Comparison of ENCODE assay signal across 1 cellular context in the genomic region with DNA sequence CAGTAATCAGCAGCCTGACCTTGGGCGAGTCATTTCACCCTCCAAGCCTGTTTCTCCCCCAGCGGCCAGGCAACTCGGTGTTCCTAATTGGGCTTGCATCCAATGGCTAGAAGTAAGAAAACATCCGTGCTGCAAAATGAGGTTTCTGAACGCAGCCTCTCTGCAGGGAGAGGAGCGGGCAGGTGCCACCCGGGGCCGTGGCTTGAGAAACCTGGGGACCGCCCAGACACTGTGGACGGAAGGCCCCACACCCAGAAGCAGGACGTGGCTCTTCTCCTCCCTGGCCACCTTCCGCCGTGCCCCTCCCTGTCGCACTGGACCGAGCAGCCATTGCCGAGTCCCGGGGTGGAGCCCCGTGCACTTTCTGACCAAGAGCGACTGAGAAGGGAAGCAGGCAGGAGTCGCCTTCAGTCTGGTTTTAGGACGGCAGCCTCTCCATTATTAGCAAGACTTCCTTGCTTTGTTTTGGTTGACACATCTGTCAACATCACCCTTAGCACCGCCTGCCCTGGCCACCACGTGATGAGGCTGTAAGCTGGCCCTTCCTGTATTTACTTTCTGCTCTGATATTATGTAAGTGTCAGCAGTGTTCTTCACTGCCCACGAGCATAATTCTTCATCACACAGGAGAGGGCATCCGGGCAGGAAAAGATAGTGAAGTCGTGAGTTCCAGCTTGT.
A peak's percentile ranks its signal among the peaks of the same experiment; 100 is the strongest.
TF ChIP-seq lines count a peak whose summit lies in the region.

No MANE protein-coding gene starts in this region.

TF ChIP-seq in HepG2, 621 proteins besides CTCF, POLR2A, EP300 and RAD21 (continued from another document and continues in another):
- TF ChIP-seq ZNF775 (CRISPR knock-in tag; IDR thresholded peaks at IDR 0.05; ENCODE audit: borderline replicate concordance) = no peak
- TF ChIP-seq ZBTB1 (CRISPR knock-in tag; IDR thresholded peaks at IDR 0.05; ENCODE audit: borderline replicate concordance) = no peak
- peak; percentile 59 for TF ChIP-seq PHF5A (CRISPR knock-in tag; IDR thresholded peaks at IDR 0.05; ENCODE audit: low read depth, unreplicated experiment)
- no peak for TF ChIP-seq ZNF557 (CRISPR knock-in tag; IDR thresholded peaks at IDR 0.05)
- no peak; the same call in 1 of the 2 replicates for TF ChIP-seq SP4 (CRISPR knock-in tag; IDR thresholded peaks at IDR 0.05)
- TF ChIP-seq SNRNP70 (IDR thresholded peaks at IDR 0.05; ENCODE audit: low read depth, low read length) = no peak
- TF ChIP-seq RAD51 (IDR thresholded peaks at IDR 0.05; ENCODE audit: borderline replicate concordance) = peak; percentile 76
- no peak for TF ChIP-seq ZEB1 (IDR thresholded peaks at IDR 0.05; ENCODE audit: insufficient replicate concordance, low read depth)
- TF ChIP-seq SRSF1 (optimal IDR thresholded peaks at IDR 0.05; ENCODE audit: low read depth, low read length) = no peak
- TF ChIP-seq ZZZ3 (CRISPR knock-in tag; IDR thresholded peaks at IDR 0.05; ENCODE audit: borderline replicate concordance) = no peak
- TF ChIP-seq, protein P1, sequence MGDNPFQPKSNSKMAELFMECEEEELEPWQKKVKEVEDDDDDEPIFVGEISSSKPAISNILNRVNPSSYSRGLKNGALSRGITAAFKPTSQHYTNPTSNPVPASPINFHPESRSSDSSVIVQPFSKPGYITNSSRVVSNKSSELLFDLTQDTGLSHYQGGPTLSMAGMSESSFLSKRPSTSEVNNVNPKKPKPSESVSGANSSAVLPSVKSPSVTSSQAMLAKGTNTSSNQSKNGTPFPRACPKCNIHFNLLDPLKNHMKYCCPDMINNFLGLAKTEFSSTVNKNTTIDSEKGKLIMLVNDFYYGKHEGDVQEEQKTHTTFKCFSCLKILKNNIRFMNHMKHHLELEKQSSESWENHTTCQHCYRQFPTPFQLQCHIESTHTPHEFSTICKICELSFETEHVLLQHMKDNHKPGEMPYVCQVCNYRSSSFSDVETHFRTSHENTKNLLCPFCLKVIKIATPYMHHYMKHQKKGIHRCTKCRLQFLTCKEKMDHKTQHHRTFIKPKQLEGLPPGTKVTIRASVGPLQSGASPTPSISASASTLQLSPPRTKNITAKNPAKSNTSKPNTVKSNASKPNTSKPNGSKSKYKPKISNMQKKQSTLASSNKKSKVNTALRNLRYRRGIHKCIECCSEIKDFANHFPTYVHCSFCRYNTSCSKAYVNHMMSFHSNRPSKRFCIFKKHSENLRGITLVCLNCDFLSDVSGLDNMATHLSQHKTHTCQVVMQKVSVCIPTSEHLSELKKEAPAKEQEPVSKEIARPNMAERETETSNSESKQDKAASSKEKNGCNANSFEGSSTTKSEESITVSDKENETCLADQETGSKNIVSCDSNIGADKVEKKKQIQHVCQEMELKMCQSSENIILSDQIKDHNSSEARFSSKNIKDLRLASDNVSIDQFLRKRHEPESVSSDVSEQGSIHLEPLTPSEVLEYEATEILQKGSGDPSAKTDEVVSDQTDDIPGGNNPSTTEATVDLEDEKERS (CRISPR knock-in tag; IDR thresholded peaks at IDR 0.05) = no peak
- 0 out of 2 replicates have a peak, but pooled peaks have one; percentile 33 for TF ChIP-seq ZMYM4 (CRISPR knock-in tag; IDR thresholded peaks at IDR 0.05)
- peak; percentile 15 for TF ChIP-seq XRCC5 (optimal IDR thresholded peaks at IDR 0.05; ENCODE audit: low read length)
- no peak for TF ChIP-seq ZSCAN12 (CRISPR knock-in tag; IDR thresholded peaks at IDR 0.05)
- no peak; the same call in 1 of the 2 replicates for TF ChIP-seq NFYB (CRISPR knock-in tag; IDR thresholded peaks at IDR 0.05)
- TF ChIP-seq, protein P2, sequence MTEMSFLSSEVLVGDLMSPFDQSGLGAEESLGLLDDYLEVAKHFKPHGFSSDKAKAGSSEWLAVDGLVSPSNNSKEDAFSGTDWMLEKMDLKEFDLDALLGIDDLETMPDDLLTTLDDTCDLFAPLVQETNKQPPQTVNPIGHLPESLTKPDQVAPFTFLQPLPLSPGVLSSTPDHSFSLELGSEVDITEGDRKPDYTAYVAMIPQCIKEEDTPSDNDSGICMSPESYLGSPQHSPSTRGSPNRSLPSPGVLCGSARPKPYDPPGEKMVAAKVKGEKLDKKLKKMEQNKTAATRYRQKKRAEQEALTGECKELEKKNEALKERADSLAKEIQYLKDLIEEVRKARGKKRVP (CRISPR knock-in tag; IDR thresholded peaks at IDR 0.05) = peak in 1 of 2 experiments; percentile 84; a peak in 2 of 4 replicates
- no peak for TF ChIP-seq ZNF562 (CRISPR knock-in tag; IDR thresholded peaks at IDR 0.05; ENCODE audit: borderline replicate concordance)
- TF ChIP-seq SRSF4 (IDR thresholded peaks at IDR 0.05; ENCODE audit: low read depth, low read length, poor library complexity, severe bottlenecking) = no peak
- no peak for TF ChIP-seq TCF7L2 (IDR thresholded peaks at IDR 0.05; ENCODE audit: low read depth, low read length)
- peak; percentile 24; the same call in 1 of the 2 replicates for TF ChIP-seq STAT5B (CRISPR knock-in tag; IDR thresholded peaks at IDR 0.05)
- TF ChIP-seq JDP2 (CRISPR knock-in tag; IDR thresholded peaks at IDR 0.05; ENCODE audit: borderline replicate concordance) = no peak; the same call in 1 of the 2 replicates
- no peak for TF ChIP-seq TRIM24 (CRISPR knock-in tag; IDR thresholded peaks at IDR 0.05)
- TF ChIP-seq, protein P3, sequence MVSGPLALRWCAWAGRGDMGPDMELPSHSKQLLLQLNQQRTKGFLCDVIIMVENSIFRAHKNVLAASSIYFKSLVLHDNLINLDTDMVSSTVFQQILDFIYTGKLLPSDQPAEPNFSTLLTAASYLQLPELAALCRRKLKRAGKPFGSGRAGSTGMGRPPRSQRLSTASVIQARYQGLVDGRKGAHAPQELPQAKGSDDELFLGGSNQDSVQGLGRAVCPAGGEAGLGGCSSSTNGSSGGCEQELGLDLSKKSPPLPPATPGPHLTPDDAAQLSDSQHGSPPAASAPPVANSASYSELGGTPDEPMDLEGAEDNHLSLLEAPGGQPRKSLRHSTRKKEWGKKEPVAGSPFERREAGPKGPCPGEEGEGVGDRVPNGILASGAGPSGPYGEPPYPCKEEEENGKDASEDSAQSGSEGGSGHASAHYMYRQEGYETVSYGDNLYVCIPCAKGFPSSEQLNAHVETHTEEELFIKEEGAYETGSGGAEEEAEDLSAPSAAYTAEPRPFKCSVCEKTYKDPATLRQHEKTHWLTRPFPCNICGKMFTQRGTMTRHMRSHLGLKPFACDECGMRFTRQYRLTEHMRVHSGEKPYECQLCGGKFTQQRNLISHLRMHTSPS (CRISPR knock-in tag; IDR thresholded peaks at IDR 0.05; ENCODE audit: low read depth) = peak; percentile 47; the same call in 1 of the 2 replicates
- peak; percentile 45; the same call in 1 of the 2 replicates for TF ChIP-seq ZNF335 (CRISPR knock-in tag; IDR thresholded peaks at IDR 0.05)
- 0 out of 2 replicates have a peak, but pooled peaks have one; percentile 4 for TF ChIP-seq ZNF556 (CRISPR knock-in tag; IDR thresholded peaks at IDR 0.05; ENCODE audit: borderline replicate concordance)
- TF ChIP-seq ZNF337 (CRISPR knock-in tag; IDR thresholded peaks at IDR 0.05; ENCODE audit: borderline replicate concordance, low read depth) = 0 out of 2 replicates have a peak, but pooled peaks have one; percentile 35
- no peak for TF ChIP-seq ZNF251 (CRISPR knock-in tag; IDR thresholded peaks at IDR 0.05)
- no peak for TF ChIP-seq HCFC1 (IDR thresholded peaks at IDR 0.05; ENCODE audit: low read depth, low read length)
- TF ChIP-seq KIAA2018 (CRISPR knock-in tag; IDR thresholded peaks at IDR 0.05; ENCODE audit: borderline replicate concordance) = no peak
- TF ChIP-seq ZNF605 (CRISPR knock-in tag; IDR thresholded peaks at IDR 0.05) = no peak; the same call in 1 of the 2 replicates
- TF ChIP-seq ISX (CRISPR knock-in tag; conservative IDR thresholded peaks at IDR 0.05) = no peak; the same call in 1 of the 2 replicates
- TF ChIP-seq KLF9 (CRISPR knock-in tag; IDR thresholded peaks at IDR 0.05; ENCODE audit: low read depth) = no peak; the same call in 1 of the 2 replicates
- no peak for TF ChIP-seq ZNF18 (CRISPR knock-in tag; IDR thresholded peaks at IDR 0.05; ENCODE audit: insufficient replicate concordance)
- no peak for TF ChIP-seq NRL (CRISPR knock-in tag; IDR thresholded peaks at IDR 0.05; ENCODE audit: borderline replicate concordance)
- peak; percentile 99 for TF ChIP-seq MXI1 (IDR thresholded peaks at IDR 0.05; ENCODE audit: borderline replicate concordance, low read depth, low read length)
- TF ChIP-seq ONECUT2 (CRISPR knock-in tag; IDR thresholded peaks at IDR 0.05) = no peak
- no peak for TF ChIP-seq TBL1XR1 (IDR thresholded peaks at IDR 0.05; ENCODE audit: borderline replicate concordance, low read length, partially characterized antibody)
- TF ChIP-seq SMAD1 (CRISPR knock-in tag; IDR thresholded peaks at IDR 0.05; ENCODE audit: borderline replicate concordance, low read depth) = no peak
- peak; percentile 38; the same call in 1 of the 2 replicates for TF ChIP-seq ZNF317 (CRISPR knock-in tag; IDR thresholded peaks at IDR 0.05)
- TF ChIP-seq MTA1 (CRISPR knock-in tag; IDR thresholded peaks at IDR 0.05; ENCODE audit: borderline replicate concordance) = no peak; the same call in 1 of the 2 replicates
- TF ChIP-seq ZNF616 (CRISPR knock-in tag; IDR thresholded peaks at IDR 0.05; ENCODE audit: low read depth) = 0 out of 2 replicates have a peak, but pooled peaks have one; percentile 10
- TF ChIP-seq ZNF563 (CRISPR knock-in tag; IDR thresholded peaks at IDR 0.05) = no peak
- no peak for TF ChIP-seq ZNF230 (CRISPR knock-in tag; IDR thresholded peaks at IDR 0.05)
- no peak for TF ChIP-seq ZNF367 (CRISPR knock-in tag; IDR thresholded peaks at IDR 0.05; ENCODE audit: borderline replicate concordance)
- TF ChIP-seq ZNF547 (CRISPR knock-in tag; IDR thresholded peaks at IDR 0.05) = no peak
- no peak for TF ChIP-seq TP53 (CRISPR knock-in tag; conservative IDR thresholded peaks at IDR 0.05)
- TF ChIP-seq ATRX (CRISPR knock-in tag; IDR thresholded peaks at IDR 0.05; ENCODE audit: borderline replicate concordance) = no peak
